ENCODE assay signal across 8 cellular contexts in the genomic region with DNA sequence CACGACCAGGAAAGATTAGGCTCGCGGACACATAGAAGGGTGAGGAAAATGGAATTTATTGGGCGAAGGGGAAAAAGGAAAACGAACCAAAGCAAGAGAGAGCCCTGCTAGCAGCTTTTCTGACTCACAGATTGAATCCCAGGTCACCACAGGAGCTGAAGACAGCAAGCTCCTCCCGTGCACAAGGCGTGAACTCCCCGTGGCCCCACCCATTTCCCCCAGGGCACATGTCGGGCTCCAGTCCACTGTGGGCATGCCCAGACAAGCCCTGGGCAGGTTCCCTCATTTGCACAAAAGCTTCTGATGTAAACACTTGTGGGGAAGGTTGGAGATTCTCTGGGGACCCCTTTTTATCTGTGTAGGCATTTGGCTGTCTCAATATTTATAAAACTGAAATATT.
DNase-seq lines count a peak whose midpoint lies in the region; ATAC-seq lines count a peak whose summit lies in the region.

No MANE protein-coding gene starts in this region.

- H3K4me1 Mint-ChIP-seq in activated T-cell treated with anti-CD3 and anti-CD28 coated beads, Interleukin-2, amount 50 U/mL, for 72 hours (ENCODE audit: low read depth): peaks cover 7% of the 10 kb centered on the region
- no peaks in the 10 kb centered on the region for H3K4me1 Mint-ChIP-seq in activated T-cell treated with anti-CD3 and anti-CD28 coated beads, Interleukin-2, amount 50 U/mL, for 4 hours (ENCODE audit: low read depth)

- peaks cover 2% of the 10 kb centered on the region for H3K4me1 ChIP-seq in NT2/D1 (ENCODE audit: insufficient read depth, insufficient read length)
- no peaks in the 10 kb centered on the region for H3K4me1 ChIP-seq in effector memory CD4-positive, alpha-beta T cell (ENCODE audit: control insufficient read depth, insufficient read depth, low read length, poor library complexity, severe bottlenecking)

- peak overlapping the region; percentile 3 for H3K9ac ChIP-seq in NT2/D1 (ENCODE audit: insufficient read length, low read depth)

- no peak overlapping the region for H3K4me3 Mint-ChIP-seq in activated T-cell treated with anti-CD3 and anti-CD28 coated beads, Interleukin-2, amount 50 U/mL, for 72 hours
- H3K4me3 Mint-ChIP-seq in activated T-cell treated with anti-CD3 and anti-CD28 coated beads, Interleukin-2, amount 50 U/mL, for 4 hours: no peak overlapping the region

- H3K27ac Mint-ChIP-seq in activated T-cell treated with anti-CD3 and anti-CD28 coated beads, Interleukin-2, amount 50 U/mL, for 72 hours: peak overlapping the region; percentile 38

- peak; percentile 75 to 97 for ATAC-seq in activated T-cell treated with anti-CD3 and anti-CD28 coated beads, Interleukin-2, amount 50 U/mL, for 72 hours (replicated peaks in 1 of 2)
- ATAC-seq in activated T-cell treated with anti-CD3 and anti-CD28 coated beads, Interleukin-2, amount 50 U/mL, for 4 hours: no peak
- ATAC-seq in HG03039 (IDR thresholded peaks at IDR 0.05; ENCODE audit: unreplicated experiment): peak; percentile 67

- no peaks in the 10 kb centered on the region for H3K27me3 Mint-ChIP-seq in activated T-cell treated with anti-CD3 and anti-CD28 coated beads, Interleukin-2, amount 50 U/mL, for 72 hours (ENCODE audit: low read depth)
- no peaks in the 10 kb centered on the region for H3K27me3 Mint-ChIP-seq in activated T-cell treated with anti-CD3 and anti-CD28 coated beads, Interleukin-2, amount 50 U/mL, for 4 hours (ENCODE audit: low read depth)

- no peaks in the 10 kb centered on the region for H3K9me3 Mint-ChIP-seq in activated T-cell treated with anti-CD3 and anti-CD28 coated beads, Interleukin-2, amount 50 U/mL, for 72 hours
- no peaks in the 10 kb centered on the region for H3K9me3 Mint-ChIP-seq in activated T-cell treated with anti-CD3 and anti-CD28 coated beads, Interleukin-2, amount 50 U/mL, for 4 hours

- H3K4me3 ChIP-seq in NT2/D1 (ENCODE audit: insufficient read length, low read depth): no peak overlapping the region
- no peak overlapping the region for H3K4me3 ChIP-seq in effector memory CD4-positive, alpha-beta T cell (ENCODE audit: insufficient read depth, low read depth, low read length, poor library complexity, severe bottlenecking)

- H3K27me3 ChIP-seq in NT2/D1 (ENCODE audit: insufficient read depth, insufficient read length): no peaks in the 10 kb centered on the region
- no peaks in the 10 kb centered on the region for H3K27me3 ChIP-seq in effector memory CD4-positive, alpha-beta T cell (replicated peaks; ENCODE audit: control insufficient read depth, insufficient read depth, low read length, poor library complexity, severe bottlenecking)

- peak; percentile 58 to 72 for DNase-seq in activated T-cell treated with anti-CD3 and anti-CD28 coated beads, Interleukin-2, amount 50 U/mL, for 72 hours
- DNase-seq in activated T-cell treated with anti-CD3 and anti-CD28 coated beads, Interleukin-2, amount 50 U/mL, for 4 hours: no peak
- peak; percentile 76 for DNase-seq in NT2/D1 (ENCODE audit: low read depth, low spot score)
- DNase-seq in ecto neural progenitor cell (ENCODE audit: low spot score): peak; percentile 82
- DNase-seq in mucosa of gallbladder (ENCODE audit: low spot score): peak; percentile 24
- DNase-seq in effector memory CD4-positive, alpha-beta T cell: no peak
- no peak for DNase-seq in effector CD4-positive, alpha-beta T cell

- no peaks in the 10 kb centered on the region for H3K36me3 ChIP-seq in NT2/D1 (ENCODE audit: insufficient read depth, insufficient read length, low read length)
- H3K36me3 ChIP-seq in effector memory CD4-positive, alpha-beta T cell (ENCODE audit: control insufficient read depth, insufficient read depth, low read length): no peaks in the 10 kb centered on the region

- H3K9me3 ChIP-seq in NT2/D1 (ENCODE audit: insufficient read depth, low read length): no peaks in the 10 kb centered on the region
- H3K9me3 ChIP-seq in effector memory CD4-positive, alpha-beta T cell (ENCODE audit: control insufficient read depth, low read length): no peaks in the 10 kb centered on the region

- no peak overlapping the region for H3K27ac ChIP-seq in effector memory CD4-positive, alpha-beta T cell (ENCODE audit: insufficient read depth, low read length, poor library complexity, severe bottlenecking)

- no peaks in the 10 kb centered on the region for H3K36me3 Mint-ChIP-seq in activated T-cell treated with anti-CD3 and anti-CD28 coated beads, Interleukin-2, amount 50 U/mL, for 72 hours (ENCODE audit: insufficient read depth in 2 of 2)
- H3K36me3 Mint-ChIP-seq in activated T-cell treated with anti-CD3 and anti-CD28 coated beads, Interleukin-2, amount 50 U/mL, for 4 hours (ENCODE audit: insufficient read depth): no peaks in the 10 kb centered on the region

Comparison
In these comparisons a context has a peak if more than half of its experiments do, and no peak if none do; other contexts are left out.
1. ATAC-seq: peak in activated T-cell treated with anti-CD3 and anti-CD28 coated beads, Interleukin-2, amount 50 U/mL, for 72 hours (2 of 2) and HG03039 (single experiment); none in activated T-cell treated with anti-CD3 and anti-CD28 coated beads, Interleukin-2, amount 50 U/mL, for 4 hours (0 of 2).
2. DNase-seq: peak in activated T-cell treated with anti-CD3 and anti-CD28 coated beads, Interleukin-2, amount 50 U/mL, for 72 hours (2 of 2), NT2/D1 (single experiment), ecto neural progenitor cell (single experiment) and mucosa of gallbladder (single experiment); none in activated T-cell treated with anti-CD3 and anti-CD28 coated beads, Interleukin-2, amount 50 U/mL, for 4 hours (single experiment), effector memory CD4-positive, alpha-beta T cell (0 of 3) and effector CD4-positive, alpha-beta T cell (single experiment).